ENCODE assay signal across 9 cellular contexts in genomic region chr22:41672780-41673509, GRCh38. TPM values are rescaled to one million over a fixed set of nuclear protein-coding genes. Genes with fewer than 3 reads are reported as not detected.
DNase-seq lines count a peak whose midpoint lies in the region; ATAC-seq and TF ChIP-seq lines count a peak whose summit lies in the region.
"Had no signal": no experiment of that assay in that cellular context is flagged by ENCODE, and none has a peak within 500 bp of the region (broad histone marks: within the 10 kb centered on the region; RNA-seq: fewer than 3 reads in every experiment).

No MANE protein-coding gene starts in this region.

- H3F3A ChIP-seq in OCI-LY1 (ENCODE audit: insufficient read depth, low read length) = peaks cover 3% of the 10 kb centered on the region; the same call in 1 of the 2 replicates

- no peaks in the 10 kb centered on the region for H4K20me1 ChIP-seq in OCI-LY1 (ENCODE audit: insufficient read depth, low read length)

- no CpG with 5 or more reads among the region's 6 CpGs for whole genome bisulfite sequencing in trophoblast cell (ENCODE audit: extremely low coverage, insufficient coverage, insufficient read length)

- DNase-seq in DMS 273 (lab: John Stamatoyannopoulos, UW; ENCODE audit: unreplicated experiment) (peak; percentile 34), DMS 273 treated with DMSO at 0.1 percent for 48 hours (lab: John Stamatoyannopoulos, UW) (no peak), epithelial cell of proximal tubule (ENCODE audit: low read depth) (no peak), trophoblast cell (peak; percentile 19 to 51), putamen (ENCODE audit: low spot score) (no peak), NCI-H510A treated with DMSO at 0.1 percent for 48 hours (lab: John Stamatoyannopoulos, UW) (no peak)
- DNase-seq: 8988T had no signal

- no peak overlapping the region for H3K4me3 ChIP-seq in OCI-LY1 (ENCODE audit: low read depth, low read length, poor library complexity, severe bottlenecking)
- H3K4me3 ChIP-seq in epithelial cell of proximal tubule (ENCODE audit: low read depth, low read length) = no peak overlapping the region
- no peak overlapping the region for H3K4me3 ChIP-seq in trophoblast cell (ENCODE audit: low read depth, low read length)

- H3K4me1 ChIP-seq in OCI-LY1 (ENCODE audit: insufficient read depth, low read length, severe bottlenecking) (peaks cover under 1% of the 10 kb centered on the region), trophoblast cell (ENCODE audit: control insufficient read depth in 1 of 2, insufficient read depth in 2 of 2, low read length in 2 of 2) (peaks cover under 1% of the 10 kb centered on the region in 2 experiments)

- no peaks in the 10 kb centered on the region for H3K9me3 Mint-ChIP-seq in stimulated activated memory B cell treated with anti-CD40 and anti-IgM and Interleukin-4, amounts not matched to agents 10 μg/mL and 1 μg/mL and 100 μg/mL, for 72 hours

- no peak overlapping the region for H2BK12ac ChIP-seq in trophoblast cell (ENCODE audit: low read length)

- H3K79me1 ChIP-seq in trophoblast cell (ENCODE audit: low read length) = no peaks in the 10 kb centered on the region

- no peak overlapping the region for H3K14ac ChIP-seq in trophoblast cell (ENCODE audit: low read length)

- H3K4ac ChIP-seq in trophoblast cell (ENCODE audit: low read depth, low read length) = no peak overlapping the region

- H3K4me2 ChIP-seq in OCI-LY1 (ENCODE audit: low read length) (no peak overlapping the region), trophoblast cell (ENCODE audit: low read length) (no peak overlapping the region)

- H3K23ac ChIP-seq in trophoblast cell (ENCODE audit: low read length) = no peak overlapping the region

- H3K18ac ChIP-seq in trophoblast cell (ENCODE audit: low read length) = no peak overlapping the region

- H3K9me3 ChIP-seq in OCI-LY1 (ENCODE audit: low read length) (no peaks in the 10 kb centered on the region), trophoblast cell (ENCODE audit: insufficient read depth, low read depth, low read length) (no peaks in the 10 kb centered on the region)

- H3K27ac ChIP-seq in OCI-LY1 (ENCODE audit: low read depth, low read length, poor library complexity, severe bottlenecking) (no peak overlapping the region), trophoblast cell (ENCODE audit: low read depth, low read length) (no peak overlapping the region)

- H2BK5ac ChIP-seq in trophoblast cell (ENCODE audit: low read depth, low read length, poor library complexity) = no peak overlapping the region

- no peak overlapping the region for H4K12ac ChIP-seq in trophoblast cell (ENCODE audit: low read depth, low read length)

- no peaks in the 10 kb centered on the region for H3K27me3 Mint-ChIP-seq in stimulated activated memory B cell treated with anti-CD40 and anti-IgM and Interleukin-4, amounts not matched to agents 10 μg/mL and 1 μg/mL and 100 μg/mL, for 72 hours

- H3K27me3 ChIP-seq in OCI-LY1 (ENCODE audit: insufficient read depth, low read length) (no peaks in the 10 kb centered on the region), trophoblast cell (ENCODE audit: insufficient read depth, low read length) (no peaks in the 10 kb centered on the region)

- H2AFZ ChIP-seq in OCI-LY1 (ENCODE audit: low read length) (no peak overlapping the region), trophoblast cell (ENCODE audit: insufficient read depth, low read length, poor library complexity) (no peak overlapping the region)

- H3K79me2 ChIP-seq in OCI-LY1 (ENCODE audit: insufficient read depth, low read length) (no peaks in the 10 kb centered on the region), trophoblast cell (ENCODE audit: control insufficient read depth, insufficient read depth, low read length, poor library complexity) (peaks cover 2% of the 10 kb centered on the region)

- TF ChIP-seq CTCF in OCI-LY1 (IDR thresholded peaks at IDR 0.05; ENCODE audit: low read length) = peak; percentile 72
- TF ChIP-seq CTCF in epithelial cell of proximal tubule (conservative IDR thresholded peaks at IDR 0.05; ENCODE audit: low read depth, low read length) = peak; percentile 44

- no peaks in the 10 kb centered on the region for H3K9me2 ChIP-seq in OCI-LY1 (ENCODE audit: low read depth, low read length)

- H3K36me3 Mint-ChIP-seq in stimulated activated memory B cell treated with anti-CD40 and anti-IgM and Interleukin-4, amounts not matched to agents 10 μg/mL and 1 μg/mL and 100 μg/mL, for 72 hours = peaks cover 37% of the 10 kb centered on the region

- H3K36me3 ChIP-seq in OCI-LY1 (ENCODE audit: insufficient read depth, low read length) (peaks cover 57% of the 10 kb centered on the region), trophoblast cell (ENCODE audit: control insufficient read depth in 1 of 2, insufficient read depth in 2 of 2, low read length in 2 of 2) (peaks cover 15 to 20% of the 10 kb centered on the region in 2 experiments)

- peaks cover 21% of the 10 kb centered on the region for H3K4me1 Mint-ChIP-seq in stimulated activated memory B cell treated with anti-CD40 and anti-IgM and Interleukin-4, amounts not matched to agents 10 μg/mL and 1 μg/mL and 100 μg/mL, for 72 hours

- H3K9ac ChIP-seq in OCI-LY1 (ENCODE audit: low read length) (no peak overlapping the region), trophoblast cell (ENCODE audit: low read length) (no peak overlapping the region)

- H2AK5ac ChIP-seq in trophoblast cell (ENCODE audit: low read length) = no peak overlapping the region

- no peak for ATAC-seq in stimulated activated memory B cell treated with anti-CD40 and anti-IgM and Interleukin-4, amounts not matched to agents 10 μg/mL and 1 μg/mL and 100 μg/mL, for 72 hours

- H4K8ac ChIP-seq in trophoblast cell (ENCODE audit: low read depth, low read length) = no peak overlapping the region

- H4K91ac ChIP-seq in trophoblast cell (ENCODE audit: low read depth, low read length) = no peak overlapping the region

- no peak overlapping the region for H3K4me3 Mint-ChIP-seq in stimulated activated memory B cell treated with anti-CD40 and anti-IgM and Interleukin-4, amounts not matched to agents 10 μg/mL and 1 μg/mL and 100 μg/mL, for 72 hours

- H2BK120ac ChIP-seq in trophoblast cell (ENCODE audit: insufficient read depth, low read length, poor library complexity) = no peak overlapping the region

- no peak overlapping the region for H3K27ac Mint-ChIP-seq in stimulated activated memory B cell treated with anti-CD40 and anti-IgM and Interleukin-4, amounts not matched to agents 10 μg/mL and 1 μg/mL and 100 μg/mL, for 72 hours

RNA-seq across cellular contexts. Expression of gene SNU13, which starts 15.7 kb away (rescaled TPM):
- 183 and 246 TPM in 2 replicates for total RNA-seq in epithelial cell of proximal tubule
- polyA plus RNA-seq in trophoblast cell (2013) = 142 and 148 TPM in 2 replicates

RNA-seq across cellular contexts. Expression of gene MEI1, which starts 26.4 kb away (rescaled TPM):
- total RNA-seq in epithelial cell of proximal tubule = 0.14 and 0.35 TPM in 2 replicates
- polyA plus RNA-seq in trophoblast cell (2013) = 0.08 and 0.32 TPM in 2 replicates

RNA-seq across cellular contexts. Expression of gene XRCC6, which starts 51.9 kb away (rescaled TPM):
- 368 and 606 TPM in 2 replicates for total RNA-seq in epithelial cell of proximal tubule
- 228 and 236 TPM in 2 replicates for polyA plus RNA-seq in trophoblast cell (2013)

RNA-seq across cellular contexts. Expression of gene DESI1, which starts 52.1 kb away (rescaled TPM):
- 21.8 and 180 TPM in 2 replicates for total RNA-seq in epithelial cell of proximal tubule
- polyA plus RNA-seq in trophoblast cell (2013) = 15.8 and 17.3 TPM in 2 replicates

Comparison
In these comparisons a context has a peak if more than half of its experiments do, and no peak if none do; other contexts are left out.
1. DNase-seq: peak in DMS 273 (single experiment) and trophoblast cell (2 of 2); none in DMS 273 treated with DMSO at 0.1 percent for 48 hours (single experiment), epithelial cell of proximal tubule (single experiment), putamen (single experiment) and NCI-H510A treated with DMSO at 0.1 percent for 48 hours (single experiment).